Comparison of ENCODE assay signal across 16 cellular contexts in the genomic region with DNA sequence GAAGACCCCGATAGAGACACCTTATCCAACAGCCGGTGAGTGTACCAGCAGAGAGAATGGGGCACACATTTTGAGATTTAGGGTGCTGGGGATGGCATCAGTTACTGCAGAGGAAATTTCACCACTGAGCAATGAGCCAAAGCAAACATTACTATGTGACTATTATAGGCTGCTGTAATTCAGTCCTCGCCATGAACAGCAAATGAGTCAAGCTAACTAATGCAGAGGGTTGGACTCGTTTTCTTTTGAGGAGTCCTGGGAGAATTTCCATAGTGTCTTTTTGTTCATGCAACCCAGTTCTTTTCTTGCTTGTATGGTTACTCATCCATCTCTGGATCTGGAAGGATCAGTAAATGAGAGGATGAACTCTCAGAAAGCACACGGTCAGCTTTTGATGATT.
DNase-seq lines count a peak whose midpoint lies in the region; ATAC-seq, FAIRE-seq and TF ChIP-seq lines count a peak whose summit lies in the region.
"Had no signal": no experiment of that assay in that cellular context is flagged by ENCODE, and none has a peak within 500 bp of the region (broad histone marks: within the 10 kb centered on the region; RNA-seq: fewer than 3 reads in every experiment).

No MANE protein-coding gene starts in this region.

- intact Hi-C loops in left lung (cut with DNase I), result no loop called here
- intact Hi-C loops in vagina (cut with DNase I), result no loop called here
- intact Hi-C loops in heart right ventricle (cut with DNase I), result no loop called here

- no peaks in the 10 kb centered on the region for H3K27me3 ChIP-seq in fibroblast of lung (ENCODE audit: control insufficient read depth, insufficient read depth, low read length)
- no peaks in the 10 kb centered on the region for H3K27me3 ChIP-seq in smooth muscle cell (ENCODE audit: low read depth)
- no peaks in the 10 kb centered on the region for H3K27me3 ChIP-seq in left lung
- no peaks in the 10 kb centered on the region for H3K27me3 ChIP-seq in vagina
- H3K27me3 ChIP-seq in heart right ventricle, result no peaks in the 10 kb centered on the region
- H3K27me3 ChIP-seq: right lobe of liver had no signal

- no peaks in the 10 kb centered on the region for H3F3A ChIP-seq in smooth muscle cell (ENCODE audit: low read depth)

- TF ChIP-seq POLR2A in H54 (IDR thresholded peaks at IDR 0.05; ENCODE audit: low read depth, low read length), result no peak
- TF ChIP-seq POLR2A in vagina (IDR thresholded peaks at IDR 0.05), result no peak

- no peaks in the 10 kb centered on the region for H3K79me2 ChIP-seq in fibroblast of lung (ENCODE audit: control insufficient read depth, insufficient read depth, low read length)
- H3K79me2 ChIP-seq in smooth muscle cell (ENCODE audit: low read depth), result no peaks in the 10 kb centered on the region

- H3K4me2 ChIP-seq in fibroblast of lung (ENCODE audit: extremely low read depth, insufficient read depth, low read length) (no peak overlapping the region), smooth muscle cell (no peak overlapping the region)
- H3K4me2 ChIP-seq: PC-9 had no signal

- ATAC-seq in SK-N-SH treated with all-trans-retinoic acid at 6 μM for 48 hours, result peak; percentile 89
- no peak for ATAC-seq in left lung
- no peak for ATAC-seq in heart right ventricle
- ATAC-seq: activated T-cell treated with anti-CD3 and anti-CD28 coated beads, Interleukin-2, amount 50 U/mL, for 4 hours; left colon; right lobe of liver; T-helper 17 cell had no signal

- H4K20me1 ChIP-seq in fibroblast of lung (ENCODE audit: control insufficient read depth, extremely low read depth, insufficient read depth, low read length) (no peaks in the 10 kb centered on the region), smooth muscle cell (ENCODE audit: low read depth) (no peaks in the 10 kb centered on the region)

- no peaks in the 10 kb centered on the region for H3K9me3 ChIP-seq in fibroblast of lung (ENCODE audit: control insufficient read depth, insufficient read depth, low read depth, low read length)
- H3K9me3 ChIP-seq in smooth muscle cell (replicated peaks; ENCODE audit: low read depth), result no peaks in the 10 kb centered on the region
- no peaks in the 10 kb centered on the region for H3K9me3 ChIP-seq in left lung
- H3K9me3 ChIP-seq in vagina, result no peaks in the 10 kb centered on the region
- no peaks in the 10 kb centered on the region for H3K9me3 ChIP-seq in heart right ventricle
- H3K9me3 ChIP-seq: Caco-2, right lobe of liver had no signal

- H3K9ac ChIP-seq in fibroblast of lung (ENCODE audit: insufficient read depth, low read length) (no peak overlapping the region), smooth muscle cell (ENCODE audit: low read depth) (no peak overlapping the region)

- H3K27ac ChIP-seq in fibroblast of lung (ENCODE audit: insufficient read depth, low read length) (no peak overlapping the region), smooth muscle cell (ENCODE audit: low read depth) (peak overlapping the region; percentile 54), left lung (no peak overlapping the region), vagina (no peak overlapping the region), heart right ventricle (no peak overlapping the region)
- H3K27ac ChIP-seq: PC-9, right lobe of liver had no signal

- H3K36me3 ChIP-seq in fibroblast of lung (ENCODE audit: control insufficient read depth, insufficient read depth, low read length) (no peaks in the 10 kb centered on the region), smooth muscle cell (ENCODE audit: low read depth) (no peaks in the 10 kb centered on the region), left lung (no peaks in the 10 kb centered on the region), vagina (no peaks in the 10 kb centered on the region), heart right ventricle (no peaks in the 10 kb centered on the region)
- H3K36me3 ChIP-seq: right lobe of liver had no signal

- peak; percentile 90 for FAIRE-seq in H54 (lab: Jason Lieb, UNC)

- H2AFZ ChIP-seq in fibroblast of lung (ENCODE audit: low read length) (no peak overlapping the region), smooth muscle cell (ENCODE audit: low read depth) (peak overlapping the region; percentile 9)
- H2AFZ ChIP-seq: PC-9 had no signal

- 59% methylated on average over 5 of the region's 5 CpGs for WGBS in smooth muscle cell (ENCODE audit: low lambda C conversion rate)
- WGBS in heart right ventricle, 2 donors, result 69 to 77% methylated on average over 5 of the region's 5 CpGs

- TF ChIP-seq CTCF in fibroblast of lung (conservative IDR thresholded peaks at IDR 0.05 in 1 of 2, IDR thresholded peaks at IDR 0.05 in 1 of 2; ENCODE audit: low read depth in 1 of 2, low read length in 2 of 2) (no peak), smooth muscle cell (IDR thresholded peaks at IDR 0.05; ENCODE audit: borderline replicate concordance, insufficient read depth, poor library complexity, severe bottlenecking) (no peak), left lung (IDR thresholded peaks at IDR 0.05) (no peak), vagina (IDR thresholded peaks at IDR 0.05) (no peak), heart right ventricle (IDR thresholded peaks at IDR 0.05) (no peak)

- H3K4me3 ChIP-seq in fibroblast of lung (replicated peaks in 1 of 4; ENCODE audit: control extremely low read depth in 1 of 4, insufficient read depth in 1 of 4, low read depth in 3 of 4, low read length in 4 of 4) (no peak overlapping the region), smooth muscle cell (no peak overlapping the region), left lung (no peak overlapping the region), vagina (no peak overlapping the region), heart right ventricle (no peak overlapping the region)
- H3K4me3 ChIP-seq: PC-9, right lobe of liver had no signal

- H3K4me1 ChIP-seq in fibroblast of lung (ENCODE audit: control insufficient read depth, extremely low read depth, insufficient read depth, low read length) (peaks cover 2% of the 10 kb centered on the region), smooth muscle cell (ENCODE audit: low read depth) (no peaks in the 10 kb centered on the region), left lung (no peaks in the 10 kb centered on the region), vagina (no peaks in the 10 kb centered on the region), heart right ventricle (no peaks in the 10 kb centered on the region)
- H3K4me1 ChIP-seq: Caco-2, right lobe of liver had no signal

- DNase-seq in H54 (ENCODE audit: insufficient read length, low spot score), result peak; percentile 50
- DNase-seq in fibroblast of lung (ENCODE audit: low read depth in 2 of 2), result peak; percentile 60 to 82
- no peak for DNase-seq in smooth muscle cell (lab: John Stamatoyannopoulos, UW; ENCODE audit: unreplicated experiment)
- no peak for DNase-seq in left lung
- DNase-seq in vagina (ENCODE audit: extremely low spot score in 2 of 2), result no peak
- no peak for DNase-seq in heart right ventricle
- DNase-seq: activated CD4-positive, alpha-beta T cell treated with anti-CD3 and anti-CD28 coated beads, Interleukin-2, amount 50 U/mL, for 1 hour; activated T-cell treated with anti-CD3 and anti-CD28 coated beads, Interleukin-2, amount 50 U/mL, for 4 hours; Caco-2; left colon; naive B cell; NCI-H446 treated with DMSO at 0.1 percent for 48 hours; PC-9; right lobe of liver; T-helper 17 cell had no signal

TF ChIP-seq in SK-N-SH treated with all-trans-retinoic acid at 6 μM for 48 hours, 23 proteins besides CTCF, POLR2A, EP300 and RAD21:
- TF ChIP-seq BACH2 (CRISPR knock-in tag; IDR thresholded peaks at IDR 0.05; ENCODE audit: borderline replicate concordance) (no peak), RARB (CRISPR knock-in tag; IDR thresholded peaks at IDR 0.05) (no peak), ISL1 (CRISPR knock-in tag; IDR thresholded peaks at IDR 0.05) (no peak), ZFP3 (CRISPR knock-in tag; IDR thresholded peaks at IDR 0.05) (no peak), ARNTL (CRISPR knock-in tag; IDR thresholded peaks at IDR 0.05; ENCODE audit: borderline replicate concordance, low read depth) (no peak), ZFP30 (CRISPR knock-in tag; IDR thresholded peaks at IDR 0.05) (no peak), OSR1 (CRISPR knock-in tag; IDR thresholded peaks at IDR 0.05) (no peak), PPARA (CRISPR knock-in tag; IDR thresholded peaks at IDR 0.05; ENCODE audit: borderline replicate concordance) (no peak), ZC3H10 (CRISPR knock-in tag; IDR thresholded peaks at IDR 0.05) (no peak), ZNF70 (CRISPR knock-in tag; IDR thresholded peaks at IDR 0.05) (no peak)
- TF ChIP-seq, protein P1, sequence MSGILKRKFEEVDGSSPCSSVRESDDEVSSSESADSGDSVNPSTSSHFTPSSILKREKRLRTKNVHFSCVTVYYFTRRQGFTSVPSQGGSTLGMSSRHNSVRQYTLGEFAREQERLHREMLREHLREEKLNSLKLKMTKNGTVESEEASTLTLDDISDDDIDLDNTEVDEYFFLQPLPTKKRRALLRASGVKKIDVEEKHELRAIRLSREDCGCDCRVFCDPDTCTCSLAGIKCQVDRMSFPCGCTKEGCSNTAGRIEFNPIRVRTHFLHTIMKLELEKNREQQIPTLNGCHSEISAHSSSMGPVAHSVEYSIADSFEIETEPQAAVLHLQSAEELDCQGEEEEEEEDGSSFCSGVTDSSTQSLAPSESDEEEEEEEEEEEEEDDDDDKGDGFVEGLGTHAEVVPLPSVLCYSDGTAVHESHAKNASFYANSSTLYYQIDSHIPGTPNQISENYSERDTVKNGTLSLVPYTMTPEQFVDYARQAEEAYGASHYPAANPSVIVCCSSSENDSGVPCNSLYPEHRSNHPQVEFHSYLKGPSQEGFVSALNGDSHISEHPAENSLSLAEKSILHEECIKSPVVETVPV (CRISPR knock-in tag; IDR thresholded peaks at IDR 0.05), result no peak
TF ChIP-seq in SK-N-SH treated with all-trans-retinoic acid at 6 μM for 48 hours: peak in this region for 0.

Comparison
In these comparisons a context has a peak if more than half of its experiments do, and no peak if none do; other contexts are left out.
1. DNase-seq: peak in H54 (single experiment) and fibroblast of lung (2 of 2); none in smooth muscle cell (single experiment), left lung (0 of 2), vagina (0 of 2) and heart right ventricle (0 of 2).